ENCODE assay signal across 24 cellular contexts in the genomic region with DNA sequence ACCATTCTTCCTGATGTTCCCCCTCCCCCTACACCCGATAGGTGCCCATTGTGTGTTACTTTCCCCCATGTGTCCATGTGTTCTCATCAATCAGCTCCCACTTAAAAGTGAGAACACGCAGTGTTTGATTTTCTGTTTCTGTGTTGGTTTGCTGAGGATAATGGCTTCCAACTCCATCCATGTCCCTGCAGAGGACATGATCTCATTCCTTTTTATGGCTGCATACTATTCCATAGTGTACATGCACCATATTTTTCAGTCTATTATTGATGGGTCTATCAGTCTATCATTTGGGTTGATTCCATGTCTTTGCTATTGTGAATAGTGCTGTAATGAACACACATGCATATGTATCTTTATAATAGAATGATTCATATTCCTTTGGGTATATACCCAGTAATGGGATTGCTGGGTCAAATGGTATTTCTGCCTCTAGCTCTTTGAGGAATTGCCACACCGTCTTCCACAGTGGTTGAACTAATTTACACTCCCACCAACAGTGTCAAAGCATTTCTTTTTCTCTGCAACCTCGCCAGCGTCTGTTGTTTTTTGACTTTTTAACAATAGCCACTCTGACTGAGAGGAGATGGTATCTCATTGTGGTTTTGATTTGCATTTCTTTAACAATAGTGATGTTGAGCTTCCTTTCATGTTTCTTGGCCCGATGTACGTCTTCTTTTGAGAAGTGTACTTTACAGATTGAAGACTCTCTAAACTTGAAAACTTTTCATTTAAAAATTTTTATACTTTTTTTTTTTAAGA. TPM values are rescaled to one million over a fixed set of nuclear protein-coding genes. Genes with fewer than 3 reads are reported as not detected.
DNase-seq lines count a peak whose midpoint lies in the region; ATAC-seq, FAIRE-seq and TF ChIP-seq lines count a peak whose summit lies in the region.
"Had no signal": no experiment of that assay in that cellular context is flagged by ENCODE, and none has a peak within 500 bp of the region (broad histone marks: within the 10 kb centered on the region; RNA-seq: fewer than 3 reads in every experiment).

No MANE protein-coding gene starts in this region.

- peak; percentile 45 for ATAC-seq in HG03442 (IDR thresholded peaks at IDR 0.05; ENCODE audit: unreplicated experiment)
- ATAC-seq in GM12878: peak; percentile 32; the same call in 2 of the 3 replicates
- no peak for ATAC-seq in GM21360 (IDR thresholded peaks at IDR 0.05; ENCODE audit: unreplicated experiment)
- ATAC-seq: CD8-positive, alpha-beta T cell; GM23338; HepG2 had no signal

- no peak for TF ChIP-seq RAD21 in GM12878 (IDR thresholded peaks at IDR 0.05; ENCODE audit: insufficient read depth, low read depth, low read length)

- H2AFZ ChIP-seq in GM12878 (ENCODE audit: control insufficient read depth, low read depth, low read length) (no peak overlapping the region), keratinocyte (ENCODE audit: control insufficient read depth, low read length) (no peak overlapping the region)
- H2AFZ ChIP-seq: GM23338 had no signal

- POLR2A ChIA-PET in A673 (lab: Charles Lee; ENCODE audit: low non-redundant PET) (no interaction called here), GM12878 (lab: Charles Lee) (no interaction called here)

- dilution Hi-C loops in keratinocyte (cut with MboI; ENCODE audit: extremely low pct_ligation_motif_present, low sequenced_read_pairs): no loop called here

- H3K36me3 ChIP-seq in A673 (ENCODE audit: insufficient read depth, low read length, poor library complexity, severe bottlenecking) (no peaks in the 10 kb centered on the region), GM12878 (ENCODE audit: control insufficient read depth in 2 of 2, insufficient read depth in 2 of 2, low read length in 1 of 2) (no peaks in the 10 kb centered on the region), keratinocyte (ENCODE audit: control insufficient read depth in 2 of 2, extremely low read depth in 1 of 2, insufficient read depth in 2 of 2, low read length in 2 of 2) (no peaks in the 10 kb centered on the region), SJCRH30 (no peaks in the 10 kb centered on the region)
- H3K36me3 ChIP-seq: BLaER1 had no signal

- 36% methylated on average over 7 of the region's 7 CpGs for WGBS in GM12878 (ENCODE audit: insufficient coverage, insufficient replicate concordance, low lambda C conversion rate, missing lambda C conversion rate)

- no peak overlapping the region for H3K27ac ChIP-seq in A673 (ENCODE audit: low read depth, low read length, poor library complexity, severe bottlenecking)
- H3K27ac ChIP-seq in GM12878 (ENCODE audit: control insufficient read depth, insufficient read depth): no peak overlapping the region
- no peak overlapping the region for H3K27ac ChIP-seq in keratinocyte (ENCODE audit: control insufficient read depth, insufficient read depth, low read length)
- H3K27ac ChIP-seq in SJCRH30: no peak overlapping the region
- H3K27ac ChIP-seq: BLaER1 had no signal

- RAD21 ChIA-PET in GM12878 (lab: Charles Lee; ENCODE audit: unreplicated experiment): interaction anchor here (1.1 to 2.2 kb wide), 2 partner anchors 589 to 591 kb away, joined by 4 to 8 read pairs; no protein-coding TSS in a partner anchor

- in situ Hi-C loops in GM12878 (cut with MboI): loop anchor here (5.0 to 10.0 kb wide), 2 partner anchors 322 to 585 kb away; no protein-coding TSS in a partner anchor

- H3K4me2 ChIP-seq in GM12878 (ENCODE audit: control insufficient read depth, insufficient read depth): no peak overlapping the region
- H3K4me2 ChIP-seq in keratinocyte (ENCODE audit: control insufficient read depth, extremely low read depth, insufficient read depth, low read depth, low read length): peak overlapping the region; percentile 22
- H3K4me2 ChIP-seq: BLaER1, GM23338 had no signal

- intact Hi-C loops in A673 (cut with micrococcal nuclease; ENCODE audit: unreplicated experiment) (loop anchor here (5.0 kb wide), 1 partner anchor 587 kb away; no protein-coding TSS in a partner anchor), GM12878 (cut with micrococcal nuclease; ENCODE audit: unreplicated experiment) (loop anchor here (5.0 kb wide), 1 partner anchor 587 kb away; no protein-coding TSS in a partner anchor), head of caudate nucleus (cut with DNase I) (no loop called here)

- TF ChIP-seq EP300 in GM12878 (IDR thresholded peaks at IDR 0.05; ENCODE audit: borderline replicate concordance in 1 of 2, control insufficient read depth in 1 of 2, low read depth in 2 of 2, low read length in 2 of 2): no peak

- DNase-seq in A673 (ENCODE audit: low spot score) (peak; percentile 22), GM12878 (ENCODE audit: low read depth, low spot score) (no peak), keratinocyte (ENCODE audit: low read depth, low spot score) (no peak), SJCRH30 (no peak), NCI-H1417 treated with DMSO at 0.1 percent for 48 hours (lab: John Stamatoyannopoulos, UW) (no peak), head of caudate nucleus (no peak)
- DNase-seq: CD8-positive, alpha-beta T cell; DMS79 treated with DMSO at 0.1 percent for 48 hours; HFFc6; MM.1S; NCI-H1092 treated with DMSO at 0.1 percent for 48 hours; NCI-H1694; NCI-H226; OCI-M1; RPMI8226; SIG-M5 had no signal

- H3K9ac ChIP-seq in GM12878 (ENCODE audit: control insufficient read depth, insufficient read depth, low read length) (no peak overlapping the region), keratinocyte (ENCODE audit: control insufficient read depth, extremely low read depth, insufficient read depth, low read length) (no peak overlapping the region)
- H3K9ac ChIP-seq: BLaER1 had no signal

- no peaks in the 10 kb centered on the region for H3K4me1 ChIP-seq in A673 (ENCODE audit: insufficient read depth, low read length, poor library complexity, severe bottlenecking)
- H3K4me1 ChIP-seq in GM12878 (ENCODE audit: control insufficient read depth, insufficient read depth, low read length): no peaks in the 10 kb centered on the region
- peaks cover 10% of the 10 kb centered on the region for H3K4me1 ChIP-seq in keratinocyte (ENCODE audit: control insufficient read depth, extremely low read depth, insufficient read depth, low read length)
- no peaks in the 10 kb centered on the region for H3K4me1 ChIP-seq in SJCRH30
- H3K4me1 ChIP-seq: BLaER1 had no signal

- BruUV-seq in A673 (replicated peaks; lab: Mats Ljungman, UMichigan) (no TSS peak), GM12878 (replicated peaks; lab: Mats Ljungman, UMichigan) (no TSS peak)

- no peak for FAIRE-seq in GM12878 (lab: Jason Lieb, UNC)
- no peak for FAIRE-seq in keratinocyte (lab: Jason Lieb, UNC)
- FAIRE-seq: D721Med, G401.6, GM18507, HepG2 had no signal

- H3K9me1 ChIP-seq in keratinocyte (ENCODE audit: control insufficient read depth, extremely low read depth, insufficient read depth, low read length): no peaks in the 10 kb centered on the region

- H4K20me1 ChIP-seq in GM12878 (ENCODE audit: control insufficient read depth, insufficient read depth): no peaks in the 10 kb centered on the region
- no peaks in the 10 kb centered on the region for H4K20me1 ChIP-seq in keratinocyte (ENCODE audit: control insufficient read depth, extremely low read depth, insufficient read depth, low read length)
- H4K20me1 ChIP-seq: BLaER1 had no signal

- H3K4me3 ChIP-seq in A673 (ENCODE audit: low read depth, low read length, poor library complexity, severe bottlenecking): no peak overlapping the region
- no peak overlapping the region for H3K4me3 ChIP-seq in GM12878
- no peak overlapping the region for H3K4me3 ChIP-seq in keratinocyte (ENCODE audit: control insufficient read depth in 2 of 3, extremely low read depth in 1 of 3, insufficient read depth in 2 of 3, low read depth in 1 of 3, low read length in 3 of 3)
- H3K4me3 ChIP-seq in SJCRH30: no peak overlapping the region
- H3K4me3 ChIP-seq: BLaER1, GM23338 had no signal

- H3K9me3 ChIP-seq in A673 (ENCODE audit: low read depth, low read length, poor library complexity, severe bottlenecking) (no peaks in the 10 kb centered on the region), GM12878 (replicated peaks; ENCODE audit: control insufficient read depth, insufficient read depth, low read length) (no peaks in the 10 kb centered on the region), keratinocyte (ENCODE audit: control insufficient read depth, low read depth, low read length) (no peaks in the 10 kb centered on the region), SJCRH30 (replicated peaks) (no peaks in the 10 kb centered on the region)

- SMC1A ChIA-PET in GM12878 (lab: Charles Lee; ENCODE audit: uncharacterized antibody, unreplicated experiment): interaction anchor here (0.6 to 2.6 kb wide), 8 partner anchors 15 to 395 kb away, joined by 3 to 8 read pairs (median 4); no protein-coding TSS in a partner anchor

- TF ChIP-seq CTCF in A673 (conservative IDR thresholded peaks at IDR 0.05; ENCODE audit: low read depth, low read length) (no peak), GM12878 (IDR thresholded peaks at IDR 0.05 in 2 of 3, conservative IDR thresholded peaks at IDR 0.05 in 1 of 3; ENCODE audit: control insufficient read depth in 2 of 3, extremely low read depth in 1 of 3, insufficient read depth in 1 of 3, low read depth in 3 of 3, low read length in 3 of 3) (no peak), keratinocyte (optimal IDR thresholded peaks at IDR 0.05 in 1 of 3, IDR thresholded peaks at IDR 0.05 in 1 of 3, conservative IDR thresholded peaks at IDR 0.05 in 1 of 3; ENCODE audit: extremely low read depth in 1 of 3, insufficient read depth in 2 of 3, low read length in 3 of 3) (no peak)

- no peak for TF ChIP-seq POLR2A in GM12878 (IDR thresholded peaks at IDR 0.05; ENCODE audit: low read depth, low read length)

- CTCF ChIA-PET in A673 (lab: Charles Lee): no interaction called here
- CTCF ChIA-PET in GM12878 (lab: Yijun Ruan, JAX): interaction anchor here (0.6 to 6.7 kb wide), 7 partner anchors 28 to 1016 kb away, joined by 3 to 153 read pairs (median 8); no protein-coding TSS in a partner anchor

- H3K79me2 ChIP-seq in GM12878 (ENCODE audit: control insufficient read depth, insufficient read depth, low read length) (no peaks in the 10 kb centered on the region), keratinocyte (ENCODE audit: control insufficient read depth, insufficient read depth, low read length) (no peaks in the 10 kb centered on the region)

- H3K27me3 ChIP-seq in A673 (replicated peaks; ENCODE audit: insufficient read depth, low read depth, low read length, poor library complexity) (no peaks in the 10 kb centered on the region), GM12878 (replicated peaks in 1 of 2; ENCODE audit: control insufficient read depth in 2 of 2, insufficient read depth in 2 of 2, low read length in 1 of 2) (no peaks in the 10 kb centered on the region; a peak in 1 of 4 replicates), keratinocyte (ENCODE audit: control insufficient read depth, extremely low read depth, insufficient read depth, low read length) (no peaks in the 10 kb centered on the region), SJCRH30 (no peaks in the 10 kb centered on the region)
- H3K27me3 ChIP-seq: BLaER1 had no signal

RNA-seq across cellular contexts. Expression of a gene that starts 41.0 kb away (rescaled TPM):
- 0.28 and 0.70 TPM in 2 replicates for total RNA-seq in A673 (2021)
- total RNA-seq in GM12878 (2013; cell fraction: nucleolus; rRNA removed): 117 and 120 TPM in 2 replicates
- total RNA-seq in GM12878 (2014; rRNA removed): 16.0 and 17.9 TPM in 2 replicates
- total RNA-seq in GM12878 (2014; rRNA removed; fragmentation: Illumina TruSeq; extraction: Trizol): 21.6 and 23.2 TPM in 2 replicates
- 12.0 and 15.3 TPM in 2 replicates for total RNA-seq in GM12878 (2021)
- polyA plus RNA-seq in GM12878 (2011; ENCODE audit: low read depth): 4.8 TPM
- polyA plus RNA-seq in GM12878 (2011; rRNA removed): 5.0 and 6.8 TPM in 2 replicates
- polyA plus RNA-seq in GM12878 (2011; cell fraction: cytosol; rRNA removed): 2.6 and 2.8 TPM in 2 replicates
- 3.7 and 3.8 TPM in 2 replicates for polyA plus RNA-seq in GM12878 (2011; cell fraction: nucleus; rRNA removed)
- polyA plus RNA-seq in GM12878 (2012): 6.0 and 6.5 TPM in 2 replicates
- polyA plus RNA-seq in GM12878 (2014; fragmentation: Illumina TruSeq; extraction: Trizol): 14.6 and 18.9 TPM in 2 replicates
- polyA plus RNA-seq in GM12878 (2014; fragmentation: Nextera tagmentation; extraction: Ambion mirVana): 1 to 10 TPM; 5.8 to 7.2 TPM
- 10.4 and 11.0 TPM in 2 replicates for polyA plus RNA-seq in GM12878 (2014; rRNA removed)
- polyA plus RNA-seq in GM12878 (2016; fragmentation: Nextera tagmentation; extraction: Ambion mirVana): 10 to 100 TPM; 11.0 to 12.7 TPM
- polyA minus RNA-seq in GM12878 (2011; rRNA and poly(A)+ RNA removed): 10.1 and 10.5 TPM in 2 replicates
- 0.62 and 1.3 TPM in 2 replicates for polyA minus RNA-seq in GM12878 (2011; cell fraction: cytosol; rRNA and poly(A)+ RNA removed)
- 5.6 and 10.5 TPM in 2 replicates for polyA minus RNA-seq in GM12878 (2011; cell fraction: nucleus; rRNA and poly(A)+ RNA removed)
- 5.6 to 9.3 TPM (median 7.3 TPM) in 3 replicates for polyA plus RNA-seq in keratinocyte
- 6.4 TPM for polyA plus RNA-seq in keratinocyte (2011; ENCODE audit: low read depth)
- polyA plus RNA-seq in keratinocyte (2011; cell fraction: cytosol; rRNA removed): 4.8 and 8.2 TPM in 2 replicates
- 11.0 and 14.3 TPM in 2 replicates for polyA plus RNA-seq in keratinocyte (2011; cell fraction: nucleus; rRNA removed)
- polyA plus RNA-seq in keratinocyte (2012; ENCODE audit: low replicate concordance): 3.6 and 5.3 TPM in 2 replicates
- 2.7 to 14.9 TPM (median 7.2 TPM) in 3 replicates for polyA minus RNA-seq in keratinocyte
- 11.9 TPM for polyA minus RNA-seq in keratinocyte (2011; cell fraction: cytosol; rRNA and poly(A)+ RNA removed)
- polyA minus RNA-seq in keratinocyte (2011; cell fraction: nucleus; rRNA and poly(A)+ RNA removed): 13.1 and 27.0 TPM in 2 replicates
- 0.14 and 0.28 TPM in 2 replicates for total RNA-seq in SJCRH30 (2014; rRNA removed; shearing (Covaris generic))
